ENCODE assay signal across 8 cellular contexts in the genomic region with DNA sequence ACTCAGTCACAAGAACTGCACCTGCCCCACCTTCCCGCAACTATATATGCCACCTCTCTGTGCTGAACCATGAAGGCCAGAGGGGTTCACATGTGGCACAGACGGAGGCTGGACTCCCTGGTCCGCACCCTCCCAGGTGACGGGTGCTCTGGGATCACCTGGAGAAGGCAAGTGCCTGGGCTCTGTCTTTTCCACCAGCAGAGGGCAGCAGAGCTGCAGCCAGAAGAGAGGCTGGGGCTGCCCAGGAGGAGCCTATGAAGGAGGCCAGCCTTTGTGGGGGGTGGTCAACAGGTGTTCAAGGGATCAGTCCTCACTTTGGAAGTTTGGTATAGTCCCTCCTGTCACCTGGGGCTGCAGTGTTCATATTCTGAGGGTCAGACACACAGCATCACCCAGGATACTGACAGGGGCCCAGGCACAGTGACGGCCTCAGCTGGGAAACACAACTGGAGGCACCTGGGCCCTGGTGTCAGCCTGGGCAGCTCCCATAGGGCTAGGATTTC. TPM values are rescaled to one million over a fixed set of nuclear protein-coding genes. Genes with fewer than 3 reads are reported as not detected.
DNase-seq lines count a peak whose midpoint lies in the region; ATAC-seq and TF ChIP-seq lines count a peak whose summit lies in the region.

No MANE protein-coding gene starts in this region.

- H3K27ac Mint-ChIP-seq in neural crest cell (ENCODE audit: unreplicated experiment): no peak overlapping the region

- intact Hi-C loops in stomach (cut with DNase I; ENCODE audit: low total_unique reads): no loop called here

- H3K4me1 ChIP-seq in fibroblast of lung (ENCODE audit: control insufficient read depth, extremely low read depth, insufficient read depth, low read length) (no peaks in the 10 kb centered on the region), stomach (no peaks in the 10 kb centered on the region)

- TF ChIP-seq POLR2A in stomach (IDR thresholded peaks at IDR 0.05): no peak

- H4K20me1 ChIP-seq in fibroblast of lung (ENCODE audit: control insufficient read depth, extremely low read depth, insufficient read depth, low read length): no peaks in the 10 kb centered on the region

- H3K9ac ChIP-seq in fibroblast of lung (ENCODE audit: insufficient read depth, low read length): no peak overlapping the region

- H3K27ac ChIP-seq in fibroblast of lung (ENCODE audit: insufficient read depth, low read length): no peak overlapping the region
- no peak overlapping the region for H3K27ac ChIP-seq in stomach

- TF ChIP-seq CTCF in fibroblast of lung (conservative IDR thresholded peaks at IDR 0.05 in 1 of 2, IDR thresholded peaks at IDR 0.05 in 1 of 2; ENCODE audit: low read depth in 1 of 2, low read length in 2 of 2): peak; percentile 81 to 98
- TF ChIP-seq CTCF in neural crest cell (conservative IDR thresholded peaks at IDR 0.05): peak; percentile 92
- TF ChIP-seq CTCF in stomach (IDR thresholded peaks at IDR 0.05): peak in 5 of 7 experiments; percentile 62 to 84 (median 72)

- no peak for TF ChIP-seq EP300 in stomach (IDR thresholded peaks at IDR 0.05)

- no peak overlapping the region for H3K4me3 Mint-ChIP-seq in neural crest cell

- H3K4me1 Mint-ChIP-seq in neural crest cell: no peaks in the 10 kb centered on the region

- H3K27me3 Mint-ChIP-seq in neural crest cell (ENCODE audit: low read depth): peaks cover 78% of the 10 kb centered on the region

- H3K27me3 ChIP-seq in fibroblast of lung (ENCODE audit: control insufficient read depth, insufficient read depth, low read length): no peaks in the 10 kb centered on the region
- peaks cover 0 to 30% (median 0%) of the 10 kb centered on the region in 3 donors for H3K27me3 ChIP-seq in stomach

- H3K9me3 Mint-ChIP-seq in neural crest cell: no peaks in the 10 kb centered on the region

- H3K79me2 ChIP-seq in fibroblast of lung (ENCODE audit: control insufficient read depth, insufficient read depth, low read length): no peaks in the 10 kb centered on the region

- ATAC-seq in HG02610 (IDR thresholded peaks at IDR 0.05; ENCODE audit: unreplicated experiment): no peak

- H3K9me3 ChIP-seq in fibroblast of lung (ENCODE audit: control insufficient read depth, insufficient read depth, low read depth, low read length): no peaks in the 10 kb centered on the region
- no peaks in the 10 kb centered on the region for H3K9me3 ChIP-seq in stomach

- peak; percentile 38 for DNase-seq in SKM-1 treated with dmso at 0.1 percent for 144 hours (lab: John Stamatoyannopoulos, UW; ENCODE audit: unreplicated experiment)
- DNase-seq in SKM-1 (lab: John Stamatoyannopoulos, UW; ENCODE audit: unreplicated experiment): no peak
- peak; percentile 66 for DNase-seq in NCI-H345 (lab: John Stamatoyannopoulos, UW)
- peak; percentile 64 for DNase-seq in activated T-cell treated with anti-CD3 and anti-CD28 coated beads for 1 hour (ENCODE audit: low read depth)
- DNase-seq in fibroblast of lung (ENCODE audit: low read depth in 2 of 2): peak; percentile 27 to 47
- DNase-seq in neural crest cell (ENCODE audit: low read depth, low spot score): peak; percentile 71
- peak; percentile 78 for DNase-seq in stomach

- 11 to 30% (median 27%) methylated on average over 3 to 5 of the region's 5 CpGs for WGBS in stomach, 5 donors

- H2AFZ ChIP-seq in fibroblast of lung (ENCODE audit: low read length): no peak overlapping the region

- H3K36me3 ChIP-seq in fibroblast of lung (ENCODE audit: control insufficient read depth, insufficient read depth, low read length) (no peaks in the 10 kb centered on the region), stomach (no peaks in the 10 kb centered on the region)

- no peaks in the 10 kb centered on the region for H3K36me3 Mint-ChIP-seq in neural crest cell (ENCODE audit: low read depth)

- H3K4me3 ChIP-seq in fibroblast of lung (replicated peaks in 1 of 4; ENCODE audit: control extremely low read depth in 1 of 4, insufficient read depth in 1 of 4, low read depth in 3 of 4, low read length in 4 of 4): no peak overlapping the region
- H3K4me3 ChIP-seq in stomach: no peak overlapping the region

- H3K4me2 ChIP-seq in fibroblast of lung (ENCODE audit: extremely low read depth, insufficient read depth, low read length): no peak overlapping the region

RNA-seq across cellular contexts. Expression of a gene that starts 39.2 kb away (rescaled TPM):
- total RNA-seq in fibroblast of lung (not detected in 2 replicates), neural crest cell (not detected in 2 replicates), stomach (10 to 100 TPM in 2 of 5 donors, 1 to 10 TPM in 1, not detected in 2; 2.0 to 53.1 (median 12.3) TPM)
- polyA plus RNA-seq in fibroblast of lung (not detected in 2 replicates), stomach (10 to 100 TPM; 19.7 to 22.6 (median 19.8) TPM)
- polyA plus RNA-seq in fibroblast of lung (2012): not detected in 2 replicates
- not detected in 2 replicates for polyA minus RNA-seq in fibroblast of lung (ENCODE audit: low replicate concordance)
